20 cellular contexts compared by ENCODE assay signal in the genomic region with DNA sequence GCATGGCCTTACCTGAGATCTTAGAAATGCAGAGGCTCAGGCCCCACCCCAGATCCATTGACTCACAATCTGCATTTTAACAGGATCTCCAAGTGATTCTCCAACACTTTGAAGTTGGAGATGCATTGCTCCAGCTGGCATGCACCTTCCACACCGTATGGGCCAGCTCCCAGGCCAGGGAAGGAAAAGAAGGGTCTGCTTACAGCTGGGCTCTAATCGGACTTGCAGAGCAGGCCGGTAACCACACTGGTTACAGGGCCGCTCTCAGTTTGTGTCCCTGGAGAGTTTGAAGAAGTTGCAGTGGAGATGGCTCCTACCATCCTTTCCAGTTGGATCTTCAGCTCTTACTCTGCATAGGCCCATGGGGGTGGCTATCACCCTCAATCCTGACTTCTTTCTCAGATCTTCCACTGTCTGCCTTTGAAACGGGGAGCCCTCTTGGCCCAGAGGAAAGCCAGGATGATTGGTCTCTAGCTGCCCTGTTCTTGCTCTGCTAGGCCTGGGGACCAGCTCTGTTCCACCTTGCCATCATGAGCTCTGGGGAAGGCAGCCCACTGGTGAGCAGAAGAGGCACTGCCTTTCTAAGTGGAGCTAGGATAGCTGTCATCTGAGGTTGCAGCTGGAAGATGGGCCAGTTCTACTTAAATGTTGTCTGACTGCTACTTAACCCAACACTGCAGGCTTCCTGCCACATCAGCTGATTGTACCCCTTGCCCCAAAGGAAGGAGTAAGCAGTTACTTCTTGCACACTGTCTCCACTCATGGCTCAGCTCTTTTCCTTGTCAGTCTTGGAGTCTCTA.
DNase-seq lines count a peak whose midpoint lies in the region; ATAC-seq and TF ChIP-seq lines count a peak whose summit lies in the region.
"Had no signal": no experiment of that assay in that cellular context is flagged by ENCODE, and none has a peak within 500 bp of the region (broad histone marks: within the 10 kb centered on the region; RNA-seq: fewer than 3 reads in every experiment).

No MANE protein-coding gene starts in this region.

- DNase-seq in tibial artery (no peak), GM19240 (ENCODE audit: insufficient read length, low spot score) (no peak)
- DNase-seq: CD4-positive, alpha-beta memory T cell; COR-L47; DMS53; GM23248; H7; KBM-7; MG63; NCI-H2029; NCI-H446 treated with DMSO at 0.1 percent for 48 hours; NCI-H526 treated with DMSO at 0.1 percent for 48 hours; SK-N-SH had no signal

- 72 to 90% methylated on average over 4 to 5 of the region's 5 CpGs for WGBS in mesodermal cell (ENCODE audit: insufficient coverage in 2 of 2), 2 experiments

- H3K27ac ChIP-seq in C4-2B (peak overlapping the region; percentile 77), VCaP (peak overlapping the region; percentile 49), mesodermal cell (ENCODE audit: low read depth, low read length, severe bottlenecking) (peak overlapping the region; percentile 36), tibial artery (peak overlapping the region; percentile 76 to 78)
- H3K27ac ChIP-seq: BLaER1 treated with 17β-estradiol and CSF1 and Interleukin-3, amounts not matched to agents 10 nM and 100 nM had no signal

- no peaks in the 10 kb centered on the region for H3K4me1 ChIP-seq in mesodermal cell (ENCODE audit: control insufficient read depth, insufficient read depth, low read length, poor library complexity, severe bottlenecking)
- H3K4me1 ChIP-seq in tibial artery: peaks cover 7 to 65% (median 51%) of the 10 kb centered on the region in 4 donors

- H3K27me3 ChIP-seq in tibial artery: no peaks in the 10 kb centered on the region
- H3K27me3 ChIP-seq: BLaER1 treated with 17β-estradiol and CSF1 and Interleukin-3, amounts not matched to agents 10 nM and 100 nM; MG63 had no signal

- ATAC-seq in GM19324 (IDR thresholded peaks at IDR 0.05; ENCODE audit: low FRiP score, unreplicated experiment) (no peak), SK-N-SH treated with all-trans-retinoic acid at 6 μM for 48 hours (no peak)
- ATAC-seq: HepG2 had no signal

- H3K4me3 ChIP-seq in mesodermal cell (ENCODE audit: extremely low read depth, insufficient read depth, low read length, poor library complexity, severe bottlenecking) (no peak overlapping the region), tibial artery (no peak overlapping the region)
- H3K4me3 ChIP-seq: BLaER1 treated with 17β-estradiol and CSF1 and Interleukin-3, amounts not matched to agents 10 nM and 100 nM; GM23248; MG63 had no signal

- peaks cover 14% of the 10 kb centered on the region for H3K9me3 ChIP-seq in mesodermal cell (ENCODE audit: control insufficient read depth, low read length)
- no peaks in the 10 kb centered on the region for H3K9me3 ChIP-seq in tibial artery

- TF ChIP-seq CTCF in C4-2B (conservative IDR thresholded peaks at IDR 0.05) (no peak), VCaP (conservative IDR thresholded peaks at IDR 0.05) (no peak), tibial artery (IDR thresholded peaks at IDR 0.05) (no peak)

- intact Hi-C loops in tibial artery (cut with DNase I; ENCODE audit: low total_unique reads): loop anchor here (10.0 kb wide), 1 partner anchor 68 kb away; no protein-coding TSS in a partner anchor

- H3K36me3 ChIP-seq in mesodermal cell (ENCODE audit: control insufficient read depth, insufficient read depth, low read length) (no peaks in the 10 kb centered on the region), tibial artery (no peaks in the 10 kb centered on the region)
- H3K36me3 ChIP-seq: BLaER1 treated with 17β-estradiol and CSF1 and Interleukin-3, amounts not matched to agents 10 nM and 100 nM; MG63 had no signal

TF ChIP-seq in SK-N-SH treated with all-trans-retinoic acid at 6 μM for 48 hours, 23 proteins besides CTCF, POLR2A, EP300 and RAD21:
- no peak for TF ChIP-seq OSR1 (CRISPR knock-in tag; IDR thresholded peaks at IDR 0.05)
- TF ChIP-seq ZC3H10 (CRISPR knock-in tag; IDR thresholded peaks at IDR 0.05): no peak
- TF ChIP-seq, protein P1, sequence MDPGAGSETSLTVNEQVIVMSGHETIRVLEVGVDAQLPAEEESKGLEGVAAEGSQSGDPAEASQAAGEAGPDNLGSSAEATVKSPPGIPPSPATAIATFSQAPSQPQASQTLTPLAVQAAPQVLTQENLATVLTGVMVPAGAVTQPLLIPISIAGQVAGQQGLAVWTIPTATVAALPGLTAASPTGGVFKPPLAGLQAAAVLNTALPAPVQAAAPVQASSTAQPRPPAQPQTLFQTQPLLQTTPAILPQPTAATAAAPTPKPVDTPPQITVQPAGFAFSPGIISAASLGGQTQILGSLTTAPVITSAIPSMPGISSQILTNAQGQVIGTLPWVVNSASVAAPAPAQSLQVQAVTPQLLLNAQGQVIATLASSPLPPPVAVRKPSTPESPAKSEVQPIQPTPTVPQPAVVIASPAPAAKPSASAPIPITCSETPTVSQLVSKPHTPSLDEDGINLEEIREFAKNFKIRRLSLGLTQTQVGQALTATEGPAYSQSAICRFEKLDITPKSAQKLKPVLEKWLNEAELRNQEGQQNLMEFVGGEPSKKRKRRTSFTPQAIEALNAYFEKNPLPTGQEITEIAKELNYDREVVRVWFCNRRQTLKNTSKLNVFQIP (CRISPR knock-in tag; IDR thresholded peaks at IDR 0.05; ENCODE audit: borderline replicate concordance, low read depth): no peak
- TF ChIP-seq ISL1 (CRISPR knock-in tag; IDR thresholded peaks at IDR 0.05): no peak
- TF ChIP-seq ESRRG (CRISPR knock-in tag; IDR thresholded peaks at IDR 0.05): no peak
- no peak for TF ChIP-seq PPARA (CRISPR knock-in tag; IDR thresholded peaks at IDR 0.05; ENCODE audit: borderline replicate concordance)
- TF ChIP-seq CSDC2 (CRISPR knock-in tag; IDR thresholded peaks at IDR 0.05): no peak
- TF ChIP-seq ARNTL (CRISPR knock-in tag; IDR thresholded peaks at IDR 0.05; ENCODE audit: borderline replicate concordance, low read depth): no peak
- TF ChIP-seq BACH2 (CRISPR knock-in tag; IDR thresholded peaks at IDR 0.05; ENCODE audit: borderline replicate concordance): no peak
- TF ChIP-seq, protein P2, sequence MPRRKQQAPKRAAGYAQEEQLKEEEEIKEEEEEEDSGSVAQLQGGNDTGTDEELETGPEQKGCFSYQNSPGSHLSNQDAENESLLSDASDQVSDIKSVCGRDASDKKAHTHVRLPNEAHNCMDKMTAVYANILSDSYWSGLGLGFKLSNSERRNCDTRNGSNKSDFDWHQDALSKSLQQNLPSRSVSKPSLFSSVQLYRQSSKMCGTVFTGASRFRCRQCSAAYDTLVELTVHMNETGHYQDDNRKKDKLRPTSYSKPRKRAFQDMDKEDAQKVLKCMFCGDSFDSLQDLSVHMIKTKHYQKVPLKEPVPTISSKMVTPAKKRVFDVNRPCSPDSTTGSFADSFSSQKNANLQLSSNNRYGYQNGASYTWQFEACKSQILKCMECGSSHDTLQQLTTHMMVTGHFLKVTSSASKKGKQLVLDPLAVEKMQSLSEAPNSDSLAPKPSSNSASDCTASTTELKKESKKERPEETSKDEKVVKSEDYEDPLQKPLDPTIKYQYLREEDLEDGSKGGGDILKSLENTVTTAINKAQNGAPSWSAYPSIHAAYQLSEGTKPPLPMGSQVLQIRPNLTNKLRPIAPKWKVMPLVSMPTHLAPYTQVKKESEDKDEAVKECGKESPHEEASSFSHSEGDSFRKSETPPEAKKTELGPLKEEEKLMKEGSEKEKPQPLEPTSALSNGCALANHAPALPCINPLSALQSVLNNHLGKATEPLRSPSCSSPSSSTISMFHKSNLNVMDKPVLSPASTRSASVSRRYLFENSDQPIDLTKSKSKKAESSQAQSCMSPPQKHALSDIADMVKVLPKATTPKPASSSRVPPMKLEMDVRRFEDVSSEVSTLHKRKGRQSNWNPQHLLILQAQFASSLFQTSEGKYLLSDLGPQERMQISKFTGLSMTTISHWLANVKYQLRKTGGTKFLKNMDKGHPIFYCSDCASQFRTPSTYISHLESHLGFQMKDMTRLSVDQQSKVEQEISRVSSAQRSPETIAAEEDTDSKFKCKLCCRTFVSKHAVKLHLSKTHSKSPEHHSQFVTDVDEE (CRISPR knock-in tag; IDR thresholded peaks at IDR 0.05): no peak
- TF ChIP-seq, protein P3, sequence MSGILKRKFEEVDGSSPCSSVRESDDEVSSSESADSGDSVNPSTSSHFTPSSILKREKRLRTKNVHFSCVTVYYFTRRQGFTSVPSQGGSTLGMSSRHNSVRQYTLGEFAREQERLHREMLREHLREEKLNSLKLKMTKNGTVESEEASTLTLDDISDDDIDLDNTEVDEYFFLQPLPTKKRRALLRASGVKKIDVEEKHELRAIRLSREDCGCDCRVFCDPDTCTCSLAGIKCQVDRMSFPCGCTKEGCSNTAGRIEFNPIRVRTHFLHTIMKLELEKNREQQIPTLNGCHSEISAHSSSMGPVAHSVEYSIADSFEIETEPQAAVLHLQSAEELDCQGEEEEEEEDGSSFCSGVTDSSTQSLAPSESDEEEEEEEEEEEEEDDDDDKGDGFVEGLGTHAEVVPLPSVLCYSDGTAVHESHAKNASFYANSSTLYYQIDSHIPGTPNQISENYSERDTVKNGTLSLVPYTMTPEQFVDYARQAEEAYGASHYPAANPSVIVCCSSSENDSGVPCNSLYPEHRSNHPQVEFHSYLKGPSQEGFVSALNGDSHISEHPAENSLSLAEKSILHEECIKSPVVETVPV (CRISPR knock-in tag; IDR thresholded peaks at IDR 0.05): no peak
- TF ChIP-seq ZFP30 (CRISPR knock-in tag; IDR thresholded peaks at IDR 0.05): no peak
- TF ChIP-seq ZNF70 (CRISPR knock-in tag; IDR thresholded peaks at IDR 0.05): no peak
- TF ChIP-seq TOX (CRISPR knock-in tag; IDR thresholded peaks at IDR 0.05; ENCODE audit: borderline replicate concordance): no peak
- TF ChIP-seq SNAI2 (CRISPR knock-in tag; IDR thresholded peaks at IDR 0.05): no peak
